Comparison of ENCODE assay signal across 1 cellular context in the genomic region with DNA sequence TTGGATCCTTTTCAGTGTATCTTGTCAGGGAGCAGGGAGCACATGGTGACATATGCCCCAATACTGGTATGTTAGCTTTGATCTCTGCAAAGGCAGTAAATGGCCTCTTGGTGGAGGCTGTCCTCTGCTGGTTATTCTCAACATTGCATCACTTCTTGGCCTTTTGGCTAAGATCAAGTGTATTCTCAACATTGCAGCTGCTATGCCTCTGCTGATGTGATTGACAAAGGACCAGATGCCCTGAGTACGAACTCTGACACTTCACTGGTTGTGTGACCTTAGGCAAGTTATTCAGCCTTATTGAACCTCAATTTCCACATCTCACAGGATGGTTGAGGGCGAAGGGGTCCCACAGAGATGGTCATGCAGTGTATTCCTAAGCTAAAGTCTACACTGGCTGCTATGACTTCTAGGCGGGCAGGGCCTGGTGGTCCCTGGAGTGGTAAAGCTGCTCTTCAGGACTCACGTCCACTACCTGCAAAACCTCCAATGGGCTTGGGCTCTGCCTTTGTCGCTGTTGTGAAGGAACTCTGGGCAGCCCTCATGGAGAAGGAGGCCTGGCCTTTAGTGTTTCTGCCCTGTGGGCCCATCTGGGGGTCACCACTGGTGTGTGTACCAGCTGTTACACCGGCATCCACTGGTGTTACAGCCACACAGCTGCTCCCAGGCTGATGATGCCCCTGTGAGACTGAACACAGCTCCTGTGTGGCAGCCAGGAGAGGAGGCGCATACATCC.
A peak's percentile ranks its signal among the peaks of the same experiment; 100 is the strongest.
TF ChIP-seq lines count a peak whose summit lies in the region.

No MANE protein-coding gene starts in this region.

TF ChIP-seq in HepG2, 621 proteins besides CTCF, POLR2A, EP300 and RAD21 (continued from another document and continues in another):
- TF ChIP-seq, protein P1, sequence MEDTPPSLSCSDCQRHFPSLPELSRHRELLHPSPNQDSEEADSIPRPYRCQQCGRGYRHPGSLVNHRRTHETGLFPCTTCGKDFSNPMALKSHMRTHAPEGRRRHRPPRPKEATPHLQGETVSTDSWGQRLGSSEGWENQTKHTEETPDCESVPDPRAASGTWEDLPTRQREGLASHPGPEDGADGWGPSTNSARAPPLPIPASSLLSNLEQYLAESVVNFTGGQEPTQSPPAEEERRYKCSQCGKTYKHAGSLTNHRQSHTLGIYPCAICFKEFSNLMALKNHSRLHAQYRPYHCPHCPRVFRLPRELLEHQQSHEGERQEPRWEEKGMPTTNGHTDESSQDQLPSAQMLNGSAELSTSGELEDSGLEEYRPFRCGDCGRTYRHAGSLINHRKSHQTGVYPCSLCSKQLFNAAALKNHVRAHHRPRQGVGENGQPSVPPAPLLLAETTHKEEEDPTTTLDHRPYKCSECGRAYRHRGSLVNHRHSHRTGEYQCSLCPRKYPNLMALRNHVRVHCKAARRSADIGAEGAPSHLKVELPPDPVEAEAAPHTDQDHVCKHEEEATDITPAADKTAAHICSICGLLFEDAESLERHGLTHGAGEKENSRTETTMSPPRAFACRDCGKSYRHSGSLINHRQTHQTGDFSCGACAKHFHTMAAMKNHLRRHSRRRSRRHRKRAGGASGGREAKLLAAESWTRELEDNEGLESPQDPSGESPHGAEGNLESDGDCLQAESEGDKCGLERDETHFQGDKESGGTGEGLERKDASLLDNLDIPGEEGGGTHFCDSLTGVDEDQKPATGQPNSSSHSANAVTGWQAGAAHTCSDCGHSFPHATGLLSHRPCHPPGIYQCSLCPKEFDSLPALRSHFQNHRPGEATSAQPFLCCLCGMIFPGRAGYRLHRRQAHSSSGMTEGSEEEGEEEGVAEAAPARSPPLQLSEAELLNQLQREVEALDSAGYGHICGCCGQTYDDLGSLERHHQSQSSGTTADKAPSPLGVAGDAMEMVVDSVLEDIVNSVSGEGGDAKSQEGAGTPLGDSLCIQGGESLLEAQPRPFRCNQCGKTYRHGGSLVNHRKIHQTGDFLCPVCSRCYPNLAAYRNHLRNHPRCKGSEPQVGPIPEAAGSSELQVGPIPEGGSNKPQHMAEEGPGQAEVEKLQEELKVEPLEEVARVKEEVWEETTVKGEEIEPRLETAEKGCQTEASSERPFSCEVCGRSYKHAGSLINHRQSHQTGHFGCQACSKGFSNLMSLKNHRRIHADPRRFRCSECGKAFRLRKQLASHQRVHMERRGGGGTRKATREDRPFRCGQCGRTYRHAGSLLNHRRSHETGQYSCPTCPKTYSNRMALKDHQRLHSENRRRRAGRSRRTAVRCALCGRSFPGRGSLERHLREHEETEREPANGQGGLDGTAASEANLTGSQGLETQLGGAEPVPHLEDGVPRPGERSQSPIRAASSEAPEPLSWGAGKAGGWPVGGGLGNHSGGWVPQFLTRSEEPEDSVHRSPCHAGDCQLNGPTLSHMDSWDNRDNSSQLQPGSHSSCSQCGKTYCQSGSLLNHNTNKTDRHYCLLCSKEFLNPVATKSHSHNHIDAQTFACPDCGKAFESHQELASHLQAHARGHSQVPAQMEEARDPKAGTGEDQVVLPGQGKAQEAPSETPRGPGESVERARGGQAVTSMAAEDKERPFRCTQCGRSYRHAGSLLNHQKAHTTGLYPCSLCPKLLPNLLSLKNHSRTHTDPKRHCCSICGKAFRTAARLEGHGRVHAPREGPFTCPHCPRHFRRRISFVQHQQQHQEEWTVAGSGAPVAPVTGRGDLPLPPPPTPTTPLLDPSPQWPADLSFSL (CRISPR knock-in tag; IDR thresholded peaks at IDR 0.05) = no peak
- TF ChIP-seq TBP (CRISPR knock-in tag; IDR thresholded peaks at IDR 0.05) (no peak), SMC3 (IDR thresholded peaks at IDR 0.05; ENCODE audit: low read length) (peak; percentile 100), PPARG (CRISPR knock-in tag; conservative IDR thresholded peaks at IDR 0.05) (peak; percentile 93), ZFP37 (CRISPR knock-in tag; IDR thresholded peaks at IDR 0.05; ENCODE audit: borderline replicate concordance) (0 out of 2 replicates have a peak, but pooled peaks have one; percentile 38), ZNF337 (CRISPR knock-in tag; IDR thresholded peaks at IDR 0.05; ENCODE audit: borderline replicate concordance, low read depth) (no peak), HIVEP1 (CRISPR knock-in tag; IDR thresholded peaks at IDR 0.05) (no peak), NR2F2 (IDR thresholded peaks at IDR 0.05; ENCODE audit: borderline replicate concordance, low read depth) (no peak; the same call in 1 of the 2 replicates), ZNF230 (CRISPR knock-in tag; IDR thresholded peaks at IDR 0.05) (0 out of 2 replicates have a peak, but pooled peaks have one; percentile 30), SPEN (CRISPR knock-in tag; IDR thresholded peaks at IDR 0.05; ENCODE audit: low read depth) (peak; percentile 32; the same call in 1 of the 2 replicates), KLF6 (CRISPR knock-in tag; IDR thresholded peaks at IDR 0.05) (no peak), PAX8 (CRISPR knock-in tag; IDR thresholded peaks at IDR 0.05; ENCODE audit: borderline replicate concordance) (no peak), ZNF772 (CRISPR knock-in tag; IDR thresholded peaks at IDR 0.05) (no peak), SAFB2 (CRISPR knock-in tag; IDR thresholded peaks at IDR 0.05; ENCODE audit: borderline replicate concordance, low read depth) (no peak), ZNF326 (CRISPR knock-in tag; IDR thresholded peaks at IDR 0.05; ENCODE audit: borderline replicate concordance) (no peak), ZC3H13 (CRISPR knock-in tag; IDR thresholded peaks at IDR 0.05) (no peak), GTF3A (CRISPR knock-in tag; conservative IDR thresholded peaks at IDR 0.05) (no peak), ZNF484 (CRISPR knock-in tag; IDR thresholded peaks at IDR 0.05; ENCODE audit: borderline replicate concordance, low read depth) (no peak), FOXK1 (CRISPR knock-in tag; IDR thresholded peaks at IDR 0.05; ENCODE audit: borderline replicate concordance, low read depth) (peak; percentile 55; the same call in 1 of the 2 replicates), KAT8 (CRISPR knock-in tag; IDR thresholded peaks at IDR 0.05) (peak; percentile 60; the same call in 1 of the 2 replicates), ZKSCAN5 (CRISPR knock-in tag; IDR thresholded peaks at IDR 0.05) (no peak), MIER2 (CRISPR knock-in tag; IDR thresholded peaks at IDR 0.05) (peak; percentile 70; the same call in 1 of the 2 replicates), TAF1 (CRISPR knock-in tag; IDR thresholded peaks at IDR 0.05) (no peak), ZNF12 (CRISPR knock-in tag; IDR thresholded peaks at IDR 0.05) (no peak), ZBTB7A (CRISPR knock-in tag; IDR thresholded peaks at IDR 0.05) (no peak)
- TF ChIP-seq, protein P2, sequence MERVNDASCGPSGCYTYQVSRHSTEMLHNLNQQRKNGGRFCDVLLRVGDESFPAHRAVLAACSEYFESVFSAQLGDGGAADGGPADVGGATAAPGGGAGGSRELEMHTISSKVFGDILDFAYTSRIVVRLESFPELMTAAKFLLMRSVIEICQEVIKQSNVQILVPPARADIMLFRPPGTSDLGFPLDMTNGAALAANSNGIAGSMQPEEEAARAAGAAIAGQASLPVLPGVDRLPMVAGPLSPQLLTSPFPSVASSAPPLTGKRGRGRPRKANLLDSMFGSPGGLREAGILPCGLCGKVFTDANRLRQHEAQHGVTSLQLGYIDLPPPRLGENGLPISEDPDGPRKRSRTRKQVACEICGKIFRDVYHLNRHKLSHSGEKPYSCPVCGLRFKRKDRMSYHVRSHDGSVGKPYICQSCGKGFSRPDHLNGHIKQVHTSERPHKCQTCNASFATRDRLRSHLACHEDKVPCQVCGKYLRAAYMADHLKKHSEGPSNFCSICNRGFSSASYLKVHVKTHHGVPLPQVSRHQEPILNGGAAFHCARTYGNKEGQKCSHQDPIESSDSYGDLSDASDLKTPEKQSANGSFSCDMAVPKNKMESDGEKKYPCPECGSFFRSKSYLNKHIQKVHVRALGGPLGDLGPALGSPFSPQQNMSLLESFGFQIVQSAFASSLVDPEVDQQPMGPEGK (CRISPR knock-in tag; IDR thresholded peaks at IDR 0.05) = peak; percentile 33; the same call in 1 of the 2 replicates
- TF ChIP-seq, protein P3, sequence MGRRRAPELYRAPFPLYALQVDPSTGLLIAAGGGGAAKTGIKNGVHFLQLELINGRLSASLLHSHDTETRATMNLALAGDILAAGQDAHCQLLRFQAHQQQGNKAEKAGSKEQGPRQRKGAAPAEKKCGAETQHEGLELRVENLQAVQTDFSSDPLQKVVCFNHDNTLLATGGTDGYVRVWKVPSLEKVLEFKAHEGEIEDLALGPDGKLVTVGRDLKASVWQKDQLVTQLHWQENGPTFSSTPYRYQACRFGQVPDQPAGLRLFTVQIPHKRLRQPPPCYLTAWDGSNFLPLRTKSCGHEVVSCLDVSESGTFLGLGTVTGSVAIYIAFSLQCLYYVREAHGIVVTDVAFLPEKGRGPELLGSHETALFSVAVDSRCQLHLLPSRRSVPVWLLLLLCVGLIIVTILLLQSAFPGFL (CRISPR knock-in tag; IDR thresholded peaks at IDR 0.05) = no peak
- TF ChIP-seq, protein P4, sequence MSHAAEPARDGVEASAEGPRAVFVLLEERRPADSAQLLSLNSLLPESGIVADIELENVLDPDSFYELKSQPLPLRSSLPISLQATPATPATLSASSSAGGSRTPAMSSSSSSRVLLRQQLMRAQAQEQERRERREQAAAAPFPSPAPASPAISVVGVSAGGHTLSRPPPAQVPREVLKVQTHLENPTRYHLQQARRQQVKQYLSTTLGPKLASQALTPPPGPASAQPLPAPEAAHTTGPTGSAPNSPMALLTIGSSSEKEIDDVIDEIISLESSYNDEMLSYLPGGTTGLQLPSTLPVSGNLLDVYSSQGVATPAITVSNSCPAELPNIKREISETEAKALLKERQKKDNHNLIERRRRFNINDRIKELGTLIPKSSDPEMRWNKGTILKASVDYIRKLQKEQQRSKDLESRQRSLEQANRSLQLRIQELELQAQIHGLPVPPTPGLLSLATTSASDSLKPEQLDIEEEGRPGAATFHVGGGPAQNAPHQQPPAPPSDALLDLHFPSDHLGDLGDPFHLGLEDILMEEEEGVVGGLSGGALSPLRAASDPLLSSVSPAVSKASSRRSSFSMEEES (CRISPR knock-in tag; IDR thresholded peaks at IDR 0.05) = peak; percentile 26; the same call in 1 of the 2 replicates
- TF ChIP-seq, protein P5, sequence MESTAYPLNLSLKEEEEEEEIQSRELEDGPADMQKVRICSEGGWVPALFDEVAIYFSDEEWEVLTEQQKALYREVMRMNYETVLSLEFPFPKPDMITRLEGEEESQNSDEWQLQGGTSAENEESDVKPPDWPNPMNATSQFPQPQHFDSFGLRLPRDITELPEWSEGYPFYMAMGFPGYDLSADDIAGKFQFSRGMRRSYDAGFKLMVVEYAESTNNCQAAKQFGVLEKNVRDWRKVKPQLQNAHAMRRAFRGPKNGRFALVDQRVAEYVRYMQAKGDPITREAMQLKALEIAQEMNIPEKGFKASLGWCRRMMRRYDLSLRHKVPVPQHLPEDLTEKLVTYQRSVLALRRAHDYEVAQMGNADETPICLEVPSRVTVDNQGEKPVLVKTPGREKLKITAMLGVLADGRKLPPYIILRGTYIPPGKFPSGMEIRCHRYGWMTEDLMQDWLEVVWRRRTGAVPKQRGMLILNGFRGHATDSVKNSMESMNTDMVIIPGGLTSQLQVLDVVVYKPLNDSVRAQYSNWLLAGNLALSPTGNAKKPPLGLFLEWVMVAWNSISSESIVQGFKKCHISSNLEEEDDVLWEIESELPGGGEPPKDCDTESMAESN (CRISPR knock-in tag; conservative IDR thresholded peaks at IDR 0.05) = 0 out of 2 replicates have a peak, but pooled peaks have one; percentile 28
- TF ChIP-seq, protein P6, sequence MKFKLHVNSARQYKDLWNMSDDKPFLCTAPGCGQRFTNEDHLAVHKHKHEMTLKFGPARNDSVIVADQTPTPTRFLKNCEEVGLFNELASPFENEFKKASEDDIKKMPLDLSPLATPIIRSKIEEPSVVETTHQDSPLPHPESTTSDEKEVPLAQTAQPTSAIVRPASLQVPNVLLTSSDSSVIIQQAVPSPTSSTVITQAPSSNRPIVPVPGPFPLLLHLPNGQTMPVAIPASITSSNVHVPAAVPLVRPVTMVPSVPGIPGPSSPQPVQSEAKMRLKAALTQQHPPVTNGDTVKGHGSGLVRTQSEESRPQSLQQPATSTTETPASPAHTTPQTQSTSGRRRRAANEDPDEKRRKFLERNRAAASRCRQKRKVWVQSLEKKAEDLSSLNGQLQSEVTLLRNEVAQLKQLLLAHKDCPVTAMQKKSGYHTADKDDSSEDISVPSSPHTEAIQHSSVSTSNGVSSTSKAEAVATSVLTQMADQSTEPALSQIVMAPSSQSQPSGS (CRISPR knock-in tag; IDR thresholded peaks at IDR 0.05) = peak; percentile 67
- TF ChIP-seq, protein P7, sequence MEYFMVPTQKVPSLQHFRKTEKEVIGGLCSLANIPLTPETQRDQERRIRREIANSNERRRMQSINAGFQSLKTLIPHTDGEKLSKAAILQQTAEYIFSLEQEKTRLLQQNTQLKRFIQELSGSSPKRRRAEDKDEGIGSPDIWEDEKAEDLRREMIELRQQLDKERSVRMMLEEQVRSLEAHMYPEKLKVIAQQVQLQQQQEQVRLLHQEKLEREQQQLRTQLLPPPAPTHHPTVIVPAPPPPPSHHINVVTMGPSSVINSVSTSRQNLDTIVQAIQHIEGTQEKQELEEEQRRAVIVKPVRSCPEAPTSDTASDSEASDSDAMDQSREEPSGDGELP (IDR thresholded peaks at IDR 0.05; ENCODE audit: borderline replicate concordance, low read depth) = no peak
- TF ChIP-seq, protein P8, sequence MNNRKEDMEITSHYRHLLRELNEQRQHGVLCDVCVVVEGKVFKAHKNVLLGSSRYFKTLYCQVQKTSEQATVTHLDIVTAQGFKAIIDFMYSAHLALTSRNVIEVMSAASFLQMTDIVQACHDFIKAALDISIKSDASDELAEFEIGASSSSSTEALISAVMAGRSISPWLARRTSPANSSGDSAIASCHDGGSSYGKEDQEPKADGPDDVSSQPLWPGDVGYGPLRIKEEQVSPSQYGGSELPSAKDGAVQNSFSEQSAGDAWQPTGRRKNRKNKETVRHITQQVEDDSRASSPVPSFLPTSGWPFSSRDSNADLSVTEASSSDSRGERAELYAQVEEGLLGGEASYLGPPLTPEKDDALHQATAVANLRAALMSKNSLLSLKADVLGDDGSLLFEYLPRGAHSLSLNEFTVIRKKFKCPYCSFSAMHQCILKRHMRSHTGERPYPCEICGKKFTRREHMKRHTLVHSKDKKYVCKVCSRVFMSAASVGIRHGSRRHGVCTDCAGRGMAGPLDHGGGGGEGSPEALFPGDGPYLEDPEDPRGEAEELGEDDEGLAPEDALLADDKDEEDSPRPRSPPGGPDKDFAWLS (CRISPR knock-in tag; IDR thresholded peaks at IDR 0.05; ENCODE audit: borderline replicate concordance) = no peak
- TF ChIP-seq, protein P9, sequence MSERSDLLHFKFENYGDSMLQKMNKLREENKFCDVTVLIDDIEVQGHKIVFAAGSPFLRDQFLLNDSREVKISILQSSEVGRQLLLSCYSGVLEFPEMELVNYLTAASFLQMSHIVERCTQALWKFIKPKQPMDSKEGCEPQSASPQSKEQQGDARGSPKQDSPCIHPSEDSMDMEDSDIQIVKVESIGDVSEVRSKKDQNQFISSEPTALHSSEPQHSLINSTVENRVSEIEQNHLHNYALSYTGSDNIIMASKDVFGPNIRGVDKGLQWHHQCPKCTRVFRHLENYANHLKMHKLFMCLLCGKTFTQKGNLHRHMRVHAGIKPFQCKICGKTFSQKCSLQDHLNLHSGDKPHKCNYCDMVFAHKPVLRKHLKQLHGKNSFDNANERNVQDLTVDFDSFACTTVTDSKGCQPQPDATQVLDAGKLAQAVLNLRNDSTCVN (CRISPR knock-in tag; IDR thresholded peaks at IDR 0.05; ENCODE audit: borderline replicate concordance) = no peak
